In the genomic region with DNA sequence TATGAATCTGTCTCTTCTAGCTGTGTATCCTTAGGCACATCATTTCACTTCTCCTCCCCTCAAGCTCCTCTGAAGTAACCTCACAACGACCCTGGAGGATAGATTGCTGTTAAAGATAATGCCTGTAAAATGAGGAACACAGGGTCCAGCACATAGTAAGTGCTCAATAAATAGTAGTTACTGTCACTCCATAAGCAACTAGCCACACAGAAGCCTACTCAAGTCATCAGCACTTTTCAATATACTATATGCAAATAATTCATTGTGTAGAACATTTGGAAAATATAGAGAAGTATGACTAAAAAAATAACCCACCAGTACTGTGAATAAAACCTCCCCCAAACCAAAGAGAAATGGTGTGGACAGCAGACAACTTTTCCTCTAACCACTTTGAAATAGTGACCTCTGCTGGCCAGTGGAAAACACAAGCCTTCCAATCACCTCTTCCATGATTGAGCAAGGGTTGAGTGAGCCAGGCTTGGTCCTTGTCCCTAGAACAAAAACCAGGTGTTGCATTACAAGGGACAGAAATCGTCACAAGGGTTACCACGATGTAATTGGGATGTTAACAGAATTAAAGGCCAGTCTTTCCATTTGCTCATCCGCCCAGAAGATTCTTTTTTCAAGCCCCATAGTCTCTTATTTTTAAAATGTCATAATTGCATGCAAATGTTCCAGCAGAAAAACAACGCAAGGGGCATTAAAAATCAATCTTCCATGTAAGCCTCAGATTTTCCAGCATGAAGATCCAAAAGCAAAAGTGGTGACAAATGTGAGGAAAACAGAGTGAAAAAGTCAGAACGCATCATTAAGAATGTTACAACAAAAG, we compare ENCODE assay signal across 9 cellular contexts. TPM values are rescaled to one million over a fixed set of nuclear protein-coding genes. Genes with fewer than 3 reads are reported as not detected.
DNase-seq lines count a peak whose midpoint lies in the region; ATAC-seq and TF ChIP-seq lines count a peak whose summit lies in the region.
"Had no signal": no experiment of that assay in that cellular context is flagged by ENCODE, and none has a peak within 500 bp of the region (broad histone marks: within the 10 kb centered on the region; RNA-seq: fewer than 3 reads in every experiment).

No MANE protein-coding gene starts in this region.

- no peak overlapping the region for H3K4me3 Mint-ChIP-seq in stimulated activated naive CD8-positive, alpha-beta T cell treated with anti-CD3 and anti-CD28 coated beads, Interleukin-15, amount 100 ng/mL, for 72 hours

- no peaks in the 10 kb centered on the region for H3K9me3 Mint-ChIP-seq in stimulated activated naive CD8-positive, alpha-beta T cell treated with anti-CD3 and anti-CD28 coated beads, Interleukin-15, amount 100 ng/mL, for 72 hours

- H3K27ac Mint-ChIP-seq in stimulated activated naive CD8-positive, alpha-beta T cell treated with anti-CD3 and anti-CD28 coated beads, Interleukin-15, amount 100 ng/mL, for 72 hours, result no peak overlapping the region

- TF ChIP-seq POLR2A in adrenal gland (IDR thresholded peaks at IDR 0.05), result no peak

- no peaks in the 10 kb centered on the region for H3K27me3 Mint-ChIP-seq in stimulated activated naive CD8-positive, alpha-beta T cell treated with anti-CD3 and anti-CD28 coated beads, Interleukin-15, amount 100 ng/mL, for 72 hours

- intact Hi-C loops in adrenal gland (cut with DNase I), result loop anchor here (2.0 to 5.0 kb wide), 2 partner anchors 268 to 272 kb away; no protein-coding TSS in a partner anchor
- intact Hi-C loops in aorta (cut with DNase I), result loop anchor here (1.0 to 2.0 kb wide), 2 partner anchors 268 to 269 kb away; no protein-coding TSS in a partner anchor

- TF ChIP-seq CTCF in GM12872 (IDR thresholded peaks at IDR 0.05; ENCODE audit: insufficient read depth, low read depth, low read length) (peak; percentile 75), adrenal gland (IDR thresholded peaks at IDR 0.05) (peak; percentile 44 to 70 (median 63))

- no peaks in the 10 kb centered on the region for H3K9me3 ChIP-seq in adrenal gland (replicated peaks in 1 of 3)
- no peaks in the 10 kb centered on the region for H3K9me3 ChIP-seq in aorta (ENCODE audit: control insufficient read depth, low read length)

- H3K4me1 Mint-ChIP-seq in stimulated activated naive CD8-positive, alpha-beta T cell treated with anti-CD3 and anti-CD28 coated beads, Interleukin-15, amount 100 ng/mL, for 72 hours, result no peaks in the 10 kb centered on the region

- no peaks in the 10 kb centered on the region for H3K27me3 ChIP-seq in adrenal gland
- no peaks in the 10 kb centered on the region for H3K27me3 ChIP-seq in aorta (ENCODE audit: control insufficient read depth in 1 of 2, insufficient read depth in 2 of 2, low read length in 1 of 2)

- H3K27ac ChIP-seq in adrenal gland (no peak overlapping the region), aorta (ENCODE audit: low read depth in 1 of 2, low read length in 2 of 2) (no peak overlapping the region)

- H3K36me3 ChIP-seq in adrenal gland (replicated peaks in 1 of 2) (no peaks in the 10 kb centered on the region), aorta (ENCODE audit: control insufficient read depth in 1 of 2, insufficient read depth in 2 of 2, low read length in 1 of 2) (no peaks in the 10 kb centered on the region)

- peak; percentile 52 for ATAC-seq in stimulated activated naive CD8-positive, alpha-beta T cell treated with anti-CD3 and anti-CD28 coated beads, Interleukin-15, amount 100 ng/mL, for 72 hours
- ATAC-seq in GM21381 (IDR thresholded peaks at IDR 0.05; ENCODE audit: unreplicated experiment), result no peak
- no peak for ATAC-seq in aorta (ENCODE audit: low FRiP score)

- H3K4me3 ChIP-seq in adrenal gland, result no peak overlapping the region
- no peak overlapping the region for H3K4me3 ChIP-seq in aorta (ENCODE audit: low read length in 2 of 2)

- H3K4me1 ChIP-seq in adrenal gland (replicated peaks in 1 of 2) (no peaks in the 10 kb centered on the region), aorta (ENCODE audit: control insufficient read depth in 1 of 2, insufficient read depth in 2 of 2, low read length in 2 of 2) (no peaks in the 10 kb centered on the region)

- DNase-seq in Ammon's horn (ENCODE audit: low spot score) (peak; percentile 51), NCI-H2171 treated with DMSO at 0.1 percent for 48 hours (lab: John Stamatoyannopoulos, UW) (peak; percentile 54), adrenal gland (peak; percentile 37 to 70 (median 59)), iPS DF 19.7 (ENCODE audit: low read depth, low spot score) (peak; percentile 47), aorta (no peak)
- DNase-seq in stimulated activated naive CD8-positive, alpha-beta T cell treated with anti-CD3 and anti-CD28 coated beads, Interleukin-15, amount 100 ng/mL, for 72 hours, result no peak

- WGBS in adrenal gland, 4 donors, result 45 to 52% (median 50%) methylated on average over 6 of the region's 6 CpGs
- 51 to 55% methylated on average over 6 of the region's 6 CpGs for WGBS in aorta, 2 donors

RNA-seq across cellular contexts. Expression of a gene that starts 15.7 kb away (rescaled TPM):
- under 1 TPM in 4 of 8 donors, not detected in 4; 0.10 to 0.35 (median 0.14) TPM for total RNA-seq in adrenal gland
- polyA plus RNA-seq in adrenal gland, result under 1 TPM in 2 of 3 donors, not detected in 1; 0.08 to 0.37 TPM
- total RNA-seq in aorta, result under 1 TPM; 0.19 to 0.81 TPM
- polyA plus RNA-seq in aorta, result 1 to 10 TPM in 1 of 2 donors, under 1 TPM in 1; 0.50 to 1.8 TPM
- total RNA-seq: temporal lobe had no signal

Comparison
In these comparisons a context has a peak if more than half of its experiments do, and no peak if none do; other contexts are left out.
1. DNase-seq: peak in Ammon's horn (single experiment), NCI-H2171 treated with DMSO at 0.1 percent for 48 hours (single experiment), adrenal gland (7 of 7) and iPS DF 19.7 (single experiment); none in stimulated activated naive CD8-positive, alpha-beta T cell treated with anti-CD3 and anti-CD28 coated beads, Interleukin-15, amount 100 ng/mL, for 72 hours (0 of 2) and aorta (0 of 2).